11 cellular contexts compared by ENCODE assay signal in the genomic region with DNA sequence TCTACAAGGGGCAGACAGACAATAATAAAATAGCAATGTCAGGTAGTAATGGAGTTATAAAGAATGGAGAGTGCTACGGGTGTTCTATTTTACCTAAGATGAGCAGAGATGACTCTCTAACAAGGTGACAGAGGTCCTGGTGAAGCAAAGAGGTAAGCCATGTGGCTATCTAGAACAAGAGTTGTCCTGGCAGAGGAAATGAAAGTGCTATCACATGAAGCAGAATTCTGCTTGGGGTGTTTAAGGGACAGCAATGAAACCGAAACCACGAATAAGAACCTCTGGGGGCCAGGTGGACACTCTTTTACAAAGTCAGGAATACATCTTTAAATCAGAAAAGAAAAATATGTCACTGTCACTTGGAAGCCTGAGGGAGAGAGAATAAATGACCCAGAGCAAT.
"Had no signal": no experiment of that assay in that cellular context is flagged by ENCODE, and none has a peak within 500 bp of the region (broad histone marks: within the 10 kb centered on the region; RNA-seq: fewer than 3 reads in every experiment).

No MANE protein-coding gene starts in this region.

- DNase-seq: activated CD4-positive, alpha-beta T cell treated with anti-CD3 and anti-CD28 coated beads for 1 hour; activated CD4-positive, alpha-beta T cell treated with anti-CD3 and anti-CD28 coated beads, Interleukin-2, amount 50 U/mL, for 48 hours; activated gamma-delta T cell; activated T-cell treated with anti-CD3 and anti-CD28 coated beads, Interleukin-2, amount 50 U/mL, for 4 hours; amygdala; brain microvascular endothelial cell; dermis blood vessel endothelial cell; glutamatergic neuron; lower lobe of right lung; ovary; stomach had no signal

- ATAC-seq: activated T-cell treated with anti-CD3 and anti-CD28 coated beads, Interleukin-2, amount 50 U/mL, for 4 hours; lower lobe of right lung had no signal
